8 cellular contexts compared by ENCODE assay signal in the genomic region with DNA sequence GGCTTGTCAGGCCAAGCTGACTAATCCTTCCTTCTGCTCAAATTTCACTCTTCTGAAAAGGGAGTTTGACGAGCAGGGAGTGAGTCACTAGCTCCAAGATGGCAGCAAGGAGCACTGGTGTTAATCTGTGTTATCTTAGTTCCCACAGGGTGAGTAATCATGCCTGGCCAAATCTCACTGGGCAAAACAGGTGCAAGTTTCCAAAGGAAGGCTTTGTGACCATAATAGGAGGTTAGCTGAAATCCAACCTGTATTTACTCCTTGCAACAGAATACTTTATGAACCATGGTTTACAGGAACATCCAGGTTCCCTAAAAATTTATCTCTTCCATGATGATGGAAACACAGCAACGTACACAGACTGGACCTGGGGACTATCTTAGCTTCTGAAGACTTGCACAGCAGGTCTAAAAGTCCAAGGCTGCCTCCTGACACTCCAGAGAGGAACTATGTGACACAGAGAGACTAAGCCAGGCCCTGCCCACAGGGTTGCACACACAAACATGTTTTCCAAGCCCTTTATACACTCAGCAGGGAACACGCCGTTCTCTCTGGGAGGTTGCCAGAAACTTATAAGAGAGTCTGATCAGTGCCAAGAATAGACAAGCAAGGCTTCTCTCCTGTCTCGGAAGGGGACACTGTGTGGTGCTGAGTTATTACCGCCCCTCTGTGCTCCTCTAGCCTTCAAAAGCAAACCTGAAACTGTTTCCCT. TPM values are rescaled to one million over a fixed set of nuclear protein-coding genes. Genes with fewer than 3 reads are reported as not detected.
DNase-seq lines count a peak whose midpoint lies in the region; ATAC-seq, FAIRE-seq and TF ChIP-seq lines count a peak whose summit lies in the region.

No MANE protein-coding gene starts in this region.

- WGBS in H1 (ENCODE audit: extremely low coverage in 1 of 2, insufficient coverage in 1 of 2, insufficient read length in 1 of 2, insufficient replicate concordance in 2 of 2, low coverage in 1 of 2, low lambda C conversion rate in 2 of 2, missing lambda C conversion rate in 1 of 2), 2 experiments, result 94% methylated on average over 6 of the region's 6 CpGs; no CpG with 5 or more reads in 1 of the 2 experiments

- no peak overlapping the region for H2BK12ac ChIP-seq in H1 (ENCODE audit: low read depth, low read length)

- H4K20me1 ChIP-seq in H1 (replicated peaks in 1 of 2; ENCODE audit: control insufficient read depth in 1 of 2, insufficient read depth in 2 of 2, low read length in 2 of 2), result no peaks in the 10 kb centered on the region

- H3K36me3 ChIP-seq in H1 (ENCODE audit: control insufficient read depth in 2 of 4, insufficient read depth in 4 of 4, low read length in 3 of 4), result no peaks in the 10 kb centered on the region

- no peak overlapping the region for H2BK15ac ChIP-seq in H1 (ENCODE audit: low read length)

- no peak overlapping the region for H3K4me3 ChIP-seq in H1 (ENCODE audit: extremely low read depth in 1 of 4, insufficient read depth in 2 of 4, low read depth in 3 of 4, low read length in 4 of 4)

- H3K56ac ChIP-seq in H1 (replicated peaks; ENCODE audit: insufficient read length, low read depth, low read length), result no peak overlapping the region

- H3K9ac ChIP-seq in H1 (replicated peaks in 1 of 4; ENCODE audit: extremely low read depth in 1 of 4, low read depth in 3 of 4, low read length in 3 of 4), result no peak overlapping the region

- H3K14ac ChIP-seq in H1 (ENCODE audit: insufficient read length), result no peak overlapping the region

- H3K4me2 ChIP-seq in H1 (ENCODE audit: insufficient read depth in 1 of 2, low read depth in 2 of 2, low read length in 2 of 2), result no peak overlapping the region

- H2BK20ac ChIP-seq in H1 (ENCODE audit: low read length), result no peak overlapping the region

- no peak for TF ChIP-seq CTCF in H1 (IDR thresholded peaks at IDR 0.05; ENCODE audit: control extremely low read depth in 1 of 3, insufficient read depth in 1 of 3, low read depth in 1 of 3, low read length in 3 of 3)

- no peak overlapping the region for H4K5ac ChIP-seq in H1 (ENCODE audit: insufficient read length, low read depth, low read length)

- H3K23ac ChIP-seq in H1 (ENCODE audit: insufficient read length), result no peak overlapping the region

- no peak for TF ChIP-seq RAD21 in H1 (IDR thresholded peaks at IDR 0.05 in 1 of 2, conservative IDR thresholded peaks at IDR 0.05 in 1 of 2; ENCODE audit: low read depth in 2 of 2, low read length in 2 of 2)

- 0 out of 2 replicates have a peak overlapping the region, but pooled peaks have one; percentile 37 for H2AFZ ChIP-seq in H1 (ENCODE audit: low read length)

- ATAC-seq in GM19351 (IDR thresholded peaks at IDR 0.05; ENCODE audit: unreplicated experiment), result no peak
- ATAC-seq in HG03378 (IDR thresholded peaks at IDR 0.05; ENCODE audit: unreplicated experiment), result no peak

- DNase-seq in DMS53 treated with DMSO at 0.1 percent for 48 hours (lab: John Stamatoyannopoulos, UW; ENCODE audit: unreplicated experiment) (peak; percentile 56), NCI-H2196 (lab: John Stamatoyannopoulos, UW; ENCODE audit: unreplicated experiment) (peak; percentile 78), H1 (ENCODE audit: low read depth in 1 of 2, low spot score in 2 of 2) (no peak), medulla oblongata (ENCODE audit: extremely low spot score) (peak; percentile 90), ureter (ENCODE audit: low spot score) (peak; percentile 89), AML-193 (lab: John Stamatoyannopoulos, UW) (no peak)

- H2BK120ac ChIP-seq in H1 (replicated peaks; ENCODE audit: low read depth, low read length), result no peak overlapping the region

- no peak for FAIRE-seq in H1 (lab: Jason Lieb, UNC)

- no peaks in the 10 kb centered on the region for H3K4me1 ChIP-seq in H1 (replicated peaks in 1 of 4; ENCODE audit: control insufficient read depth in 3 of 4, insufficient read depth in 4 of 4, low read length in 3 of 4)

- CTCF ChIA-PET in H1 (lab: Charles Lee; ENCODE audit: partially characterized antibody), result interaction anchor here (0.6 to 15.7 kb wide), 9 partner anchors 10 to 292 kb away, joined by 3 to 187 read pairs (median 3); no protein-coding TSS in a partner anchor

- H3K18ac ChIP-seq in H1 (ENCODE audit: extremely low read depth, low read length), result no peak overlapping the region

- no peaks in the 10 kb centered on the region for H3K27me3 ChIP-seq in H1 (replicated peaks in 1 of 4; ENCODE audit: control insufficient read depth in 3 of 4, extremely low read depth in 1 of 4, insufficient read depth in 3 of 4, low read length in 3 of 4)

- no peaks in the 10 kb centered on the region for H3K79me1 ChIP-seq in H1 (ENCODE audit: low read depth, low read length)

- no peak for TF ChIP-seq POLR2A in H1 (IDR thresholded peaks at IDR 0.05; ENCODE audit: control extremely low read depth in 1 of 2, low read depth in 2 of 2, low read length in 2 of 2)

- H3K9me3 ChIP-seq in H1 (ENCODE audit: insufficient read depth in 2 of 2, low read depth in 1 of 2, low read length in 1 of 2), result no peaks in the 10 kb centered on the region

- H3K79me2 ChIP-seq in H1 (ENCODE audit: control insufficient read depth in 1 of 2, insufficient read depth in 2 of 2, low read length in 2 of 2), result no peaks in the 10 kb centered on the region

- POLR2A ChIA-PET in H1 (lab: Charles Lee; ENCODE audit: partially characterized antibody), result no interaction called here

- H3K23me2 ChIP-seq in H1 (ENCODE audit: low read depth, low read length), result no peaks in the 10 kb centered on the region

- TF ChIP-seq EP300 in H1 (IDR thresholded peaks at IDR 0.05; ENCODE audit: borderline replicate concordance in 1 of 2, low read depth in 2 of 2, low read length in 2 of 2), result no peak

- H3K27ac ChIP-seq in H1 (ENCODE audit: low read depth, low read length), result no peak overlapping the region

- H4K8ac ChIP-seq in H1 (ENCODE audit: extremely low read depth, insufficient read depth, low read length), result no peak overlapping the region

- no peak overlapping the region for H2AK5ac ChIP-seq in H1 (ENCODE audit: low read depth, low read length)

- no peak overlapping the region for H2BK5ac ChIP-seq in H1 (ENCODE audit: low read depth, low read length)

- no peak overlapping the region for H3K4ac ChIP-seq in H1 (replicated peaks; ENCODE audit: insufficient read length, low read depth, low read length)

- no peak overlapping the region for H4K91ac ChIP-seq in H1 (replicated peaks; ENCODE audit: insufficient read length, low read length)

TF ChIP-seq in H1, 55 proteins besides CTCF, POLR2A, EP300 and RAD21:
- TF ChIP-seq FOSL1 (IDR thresholded peaks at IDR 0.05; ENCODE audit: insufficient read depth, low read depth, low read length) (no peak), EGR1 (IDR thresholded peaks at IDR 0.05; ENCODE audit: borderline replicate concordance, low read depth, low read length) (no peak), HDAC2 (IDR thresholded peaks at IDR 0.05; ENCODE audit: borderline replicate concordance in 1 of 2, low read depth in 2 of 2, low read length in 2 of 2) (no peak), SP4 (IDR thresholded peaks at IDR 0.05; ENCODE audit: low read length) (no peak), CREB1 (IDR thresholded peaks at IDR 0.05) (no peak), YY1 (IDR thresholded peaks at IDR 0.05; ENCODE audit: low read depth, low read length) (no peak), KDM4A (IDR thresholded peaks at IDR 0.05; ENCODE audit: low read depth, low read length, severe bottlenecking) (no peak), KDM5A (IDR thresholded peaks at IDR 0.05; ENCODE audit: low read length) (no peak), GABPA (IDR thresholded peaks at IDR 0.05; ENCODE audit: borderline replicate concordance, insufficient read depth, low read length) (no peak)

RNA-seq across cellular contexts. Expression of gene PDK4, which starts 46.3 kb away (rescaled TPM):
- total RNA-seq in H1 (2021; fragmentation: NEBNext Ultra II Directional; extraction: Animal tissue kit (Norgen Biotek cat#: 25700)), result 0.23 and 0.26 TPM in 2 replicates
- not detected in 2 replicates for polyA plus RNA-seq in H1 (2011; rRNA removed)
- 0.16 TPM for polyA plus RNA-seq in H1 (2011; cell fraction: cytosol; rRNA removed)
- polyA plus RNA-seq in H1 (2011; cell fraction: nucleus; rRNA removed), result 0.23 TPM
- polyA plus RNA-seq in H1 (2012, experiment 1 of 2), result 0.10 to 0.21 TPM (median 0.12 TPM) in 3 of 4 replicates, not detected in the other
- not detected for polyA plus RNA-seq in H1 (2012, experiment 2 of 2)
- 0.08 TPM for polyA plus RNA-seq in H1 (2013, experiment 1 of 2)
- polyA plus RNA-seq in H1 (2013, experiment 2 of 2), result 0.04 TPM
- 0.06 TPM in 1 of 2 replicates, not detected in the other for polyA minus RNA-seq in H1 (2011; rRNA and poly(A)+ RNA removed)
- polyA minus RNA-seq in H1 (2011; cell fraction: cytosol; rRNA and poly(A)+ RNA removed), result 1.8 TPM
- polyA minus RNA-seq in H1 (2011; cell fraction: nucleus; rRNA and poly(A)+ RNA removed), result 0.20 TPM
- 27.8 TPM for total RNA-seq in ureter

Comparison
In these comparisons a context has a peak if more than half of its experiments do, and no peak if none do; other contexts are left out.
1. DNase-seq: peak in DMS53 treated with DMSO at 0.1 percent for 48 hours (single experiment), NCI-H2196 (single experiment), medulla oblongata (single experiment) and ureter (single experiment); none in H1 (0 of 2) and AML-193 (0 of 2).
2. RNA of gene PDK4, which starts 46.3 kb away (total RNA-seq): 27.8 TPM in ureter (single experiment); 0.23 to 0.26 TPM in H1; every median in the first group is over 10 times any median in the second.